27 cellular contexts compared by ENCODE assay signal in the genomic region with DNA sequence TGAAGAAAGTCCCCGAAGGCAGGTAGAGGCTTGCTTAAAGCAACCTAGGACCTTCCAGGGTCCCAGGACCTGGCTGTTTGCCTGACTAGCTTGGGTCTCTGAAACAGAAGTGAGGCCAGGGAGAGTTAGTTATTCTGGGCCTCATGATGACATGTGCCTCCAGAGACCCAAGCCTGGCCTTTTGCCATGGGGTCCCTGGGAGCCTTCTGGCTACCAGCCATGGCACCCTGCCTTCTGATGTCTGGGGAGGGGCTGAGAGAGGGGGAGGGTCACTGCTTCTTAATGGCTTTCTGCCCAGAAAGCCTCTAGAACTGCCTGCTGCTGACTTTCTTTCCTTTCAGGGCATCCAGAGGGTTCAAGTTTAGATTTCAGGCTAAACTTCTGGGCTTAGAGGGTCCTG.
"Had no signal": no experiment of that assay in that cellular context is flagged by ENCODE, and none has a peak within 500 bp of the region (broad histone marks: within the 10 kb centered on the region; RNA-seq: fewer than 3 reads in every experiment).

No MANE protein-coding gene starts in this region.

- H3K36me3 Mint-ChIP-seq: mesothelial cell of epicardium; naive B cell; natural killer cell treated with Interleukin-12 subunit alpha and Interleukin-12 subunit beta and Interleukin-15 and Interleukin-18, amount 100 ng/mL, for 72 hours; neural progenitor cell had no signal

- H3K9ac ChIP-seq: neural progenitor cell had no signal

- H3K36me3 ChIP-seq: colonic mucosa, neural progenitor cell, right lobe of liver, suprapubic skin, transverse colon, upper lobe of right lung, uterus had no signal

- H3K4me1 Mint-ChIP-seq: stimulated activated naive CD8-positive, alpha-beta T cell treated with anti-CD3 and anti-CD28 coated beads, Interleukin-15, amount 100 ng/mL, for 72 hours had no signal

- DNase-seq: colonic mucosa; effector CD8-positive, alpha-beta T cell; endodermal cell; foreskin melanocyte; glutamatergic neuron; mesenchymal stem cell; mucosa of descending colon; naive B cell; right lobe of liver; stimulated activated CD4-positive, alpha-beta T cell treated with anti-CD3 and anti-CD28 coated beads, Interleukin-12 subunit alpha, Interleukin-12 subunit beta, amount 100 ng/mL, for 4 hours; stimulated activated CD4-positive, alpha-beta T cell treated with anti-CD3 and anti-CD28 coated beads, Interleukin-1b, Interleukin-23, amount 100 ng/mL, for 48 hours; stimulated activated CD4-positive, alpha-beta T cell treated with anti-CD3 and anti-CD28 coated beads, Interleukin-4, amount 100 ng/mL, for 1 hour; stimulated activated CD8-positive, alpha-beta memory T cell treated with anti-CD3 and anti-CD28 coated beads, Interleukin-4, amount 100 ng/mL, for 48 hours; stimulated activated naive CD4-positive, alpha-beta T cell; stimulated activated naive CD8-positive, alpha-beta T cell treated with anti-CD3 and anti-CD28 coated beads, Interleukin-15, amount 100 ng/mL, for 72 hours; transverse colon; upper lobe of right lung; uterus had no signal

- H3K9me3 ChIP-seq: colonic mucosa, mucosa of descending colon, psoas muscle, right lobe of liver, suprapubic skin, transverse colon, upper lobe of right lung, uterus had no signal

- H3K9me3 Mint-ChIP-seq: dendritic cell treated with granulocyte-macrophage colony-stimulating factor and Interleukin-4, amounts not matched to agents 40 ng/mL and 50 ng/mL, for 4 days; naive B cell; natural killer cell treated with Interleukin-12 subunit alpha and Interleukin-12 subunit beta and Interleukin-15 and Interleukin-18, amount 100 ng/mL, for 72 hours; neural progenitor cell; stimulated activated naive CD8-positive, alpha-beta T cell treated with anti-CD3 and anti-CD28 coated beads, Interleukin-15, amount 100 ng/mL, for 72 hours had no signal

- H3K4me3 ChIP-seq: colonic mucosa, mucosa of descending colon, neural progenitor cell, right lobe of liver, smooth muscle cell, suprapubic skin, transverse colon, upper lobe of right lung, uterus had no signal

- H3K4me2 ChIP-seq: neural progenitor cell, smooth muscle cell had no signal

- ATAC-seq: esophagus mucosa; natural killer cell treated with Interleukin-12 subunit alpha and Interleukin-12 subunit beta and Interleukin-15 and Interleukin-18, amount 100 ng/mL, for 72 hours; stimulated activated naive CD8-positive, alpha-beta T cell treated with anti-CD3 and anti-CD28 coated beads, Interleukin-15, amount 100 ng/mL, for 72 hours; upper lobe of right lung had no signal

- H3K4me3 Mint-ChIP-seq: dendritic cell treated with granulocyte-macrophage colony-stimulating factor and Interleukin-4, amounts not matched to agents 40 ng/mL and 50 ng/mL, for 4 days; endodermal cell; mesothelial cell of epicardium; naive B cell; natural killer cell treated with Interleukin-12 subunit alpha and Interleukin-12 subunit beta and Interleukin-15 and Interleukin-18, amount 100 ng/mL, for 72 hours; neural progenitor cell; stimulated activated naive CD8-positive, alpha-beta T cell treated with anti-CD3 and anti-CD28 coated beads, Interleukin-15, amount 100 ng/mL, for 72 hours had no signal

- H3K27ac ChIP-seq: colonic mucosa, epithelial cell of prostate, neural progenitor cell, psoas muscle, right lobe of liver, suprapubic skin, transverse colon, upper lobe of right lung, uterus had no signal

- H3K27me3 ChIP-seq: neural progenitor cell, right lobe of liver, suprapubic skin, transverse colon, upper lobe of right lung, uterus had no signal

- H3K4me1 ChIP-seq: colonic mucosa, psoas muscle, right lobe of liver, transverse colon, upper lobe of right lung, uterus had no signal

- H3K27ac Mint-ChIP-seq: dendritic cell treated with granulocyte-macrophage colony-stimulating factor and Interleukin-4, amounts not matched to agents 40 ng/mL and 50 ng/mL, for 4 days; endodermal cell; mesothelial cell of epicardium; naive B cell; natural killer cell treated with Interleukin-12 subunit alpha and Interleukin-12 subunit beta and Interleukin-15 and Interleukin-18, amount 100 ng/mL, for 72 hours; neural progenitor cell; stimulated activated naive CD8-positive, alpha-beta T cell treated with anti-CD3 and anti-CD28 coated beads, Interleukin-15, amount 100 ng/mL, for 72 hours had no signal
